Comparison of ENCODE assay signal across 8 cellular contexts in genomic region chr14:60722836-60723217, GRCh38. TPM values are rescaled to one million over a fixed set of nuclear protein-coding genes. Genes with fewer than 3 reads are reported as not detected.
DNase-seq lines count a peak whose midpoint lies in the region; ATAC-seq and TF ChIP-seq lines count a peak whose summit lies in the region.

No MANE protein-coding gene starts in this region.

- TF ChIP-seq CTCF in esophagus muscularis mucosa (IDR thresholded peaks at IDR 0.05) = no peak
- no peak for TF ChIP-seq CTCF in neural crest cell (conservative IDR thresholded peaks at IDR 0.05)

- peaks cover 77% of the 10 kb centered on the region for H3K27me3 Mint-ChIP-seq in activated CD8-positive, alpha-beta memory T cell treated with anti-CD3 and anti-CD28 coated beads, Interleukin-2, amount 10 ng/mL, durations not matched to agents 7 days and 5 days
- H3K27me3 Mint-ChIP-seq in neural crest cell (ENCODE audit: low read depth) = peaks cover 68% of the 10 kb centered on the region

- peak overlapping the region; percentile 36 for H3K27ac Mint-ChIP-seq in activated CD8-positive, alpha-beta memory T cell treated with anti-CD3 and anti-CD28 coated beads, Interleukin-2, amount 10 ng/mL, durations not matched to agents 7 days and 5 days
- no peak overlapping the region for H3K27ac Mint-ChIP-seq in neural crest cell (ENCODE audit: unreplicated experiment)

- H3K36me3 Mint-ChIP-seq in activated CD8-positive, alpha-beta memory T cell treated with anti-CD3 and anti-CD28 coated beads, Interleukin-2, amount 10 ng/mL, durations not matched to agents 7 days and 5 days = peaks cover 4% of the 10 kb centered on the region
- no peaks in the 10 kb centered on the region for H3K36me3 Mint-ChIP-seq in neural crest cell (ENCODE audit: low read depth)

- no peak for TF ChIP-seq EP300 in esophagus muscularis mucosa (IDR thresholded peaks at IDR 0.05)

- DNase-seq in activated CD8-positive, alpha-beta memory T cell treated with anti-CD3 and anti-CD28 coated beads, Interleukin-2, amount 10 ng/mL, durations not matched to agents 7 days and 5 days = no peak
- no peak for DNase-seq in activated CD8-positive, alpha-beta memory T cell treated with anti-CD3 and anti-CD28 coated beads, Interleukin-2, amount 50 U/mL, for 48 hours
- DNase-seq in SJSA1 (ENCODE audit: low read depth in 1 of 2, low spot score in 2 of 2) (no peak), esophagus muscularis mucosa (ENCODE audit: extremely low spot score) (no peak), neural crest cell (ENCODE audit: low read depth, low spot score) (no peak), NCI-H1048 (lab: John Stamatoyannopoulos, UW) (no peak)
- no peak for DNase-seq in stimulated activated CD4-positive, alpha-beta T cell treated with anti-CD3 and anti-CD28 coated beads, Interleukin-12 subunit alpha, Interleukin-12 subunit beta, amount 100 ng/mL, for 4 hours

- ATAC-seq in activated CD8-positive, alpha-beta memory T cell treated with anti-CD3 and anti-CD28 coated beads, Interleukin-2, amount 10 ng/mL, durations not matched to agents 7 days and 5 days = peak; percentile 4
- ATAC-seq in GM21786 (IDR thresholded peaks at IDR 0.05; ENCODE audit: unreplicated experiment) = no peak

- 0% methylated on average over 13 of the region's 21 CpGs for WGBS in esophagus muscularis mucosa

- no peaks in the 10 kb centered on the region for H3K27me3 ChIP-seq in SJSA1 (replicated peaks)
- H3K27me3 ChIP-seq in esophagus muscularis mucosa = peaks cover 0 to 31% (median 0%) of the 10 kb centered on the region in 4 donors

- H3K4me3 ChIP-seq in SJSA1 (peak overlapping the region; percentile 67), esophagus muscularis mucosa (peak overlapping the region; percentile 71 to 82 (median 76))

- TF ChIP-seq POLR2A in esophagus muscularis mucosa (IDR thresholded peaks at IDR 0.05; ENCODE audit: low read depth) = no peak

- H3K9me3 ChIP-seq in SJSA1 (replicated peaks) = no peaks in the 10 kb centered on the region
- H3K9me3 ChIP-seq in esophagus muscularis mucosa = no peaks in the 10 kb centered on the region

- CTCF ChIA-PET in activated CD8-positive, alpha-beta memory T cell treated with anti-CD3 and anti-CD28 coated beads, Interleukin-2, amount 10 ng/mL, durations not matched to agents 7 days and 5 days (lab: Charles Lee) = interaction anchor here (0.9 to 2.2 kb wide), 5 partner anchors 11 to 304 kb away, joined by 3 to 10 read pairs (median 4); partner anchors contain the start of gene SIX1

- intact Hi-C loops in esophagus muscularis mucosa (cut with DNase I) = loop anchor here (5.0 kb wide), 2 partner anchors 66 to 304 kb away; no protein-coding TSS in a partner anchor

- peak overlapping the region; percentile 81 for H3K4me3 Mint-ChIP-seq in activated CD8-positive, alpha-beta memory T cell treated with anti-CD3 and anti-CD28 coated beads, Interleukin-2, amount 10 ng/mL, durations not matched to agents 7 days and 5 days
- peak overlapping the region; percentile 100 for H3K4me3 Mint-ChIP-seq in neural crest cell

- H3K27ac ChIP-seq in SJSA1 (0 out of 2 replicates have a peak overlapping the region, but pooled peaks have one; percentile 9), esophagus muscularis mucosa (replicated peaks in 1 of 4) (peak overlapping the region; percentile 69 to 84 (median 72))

- H3K9me3 Mint-ChIP-seq in activated CD8-positive, alpha-beta memory T cell treated with anti-CD3 and anti-CD28 coated beads, Interleukin-2, amount 10 ng/mL, durations not matched to agents 7 days and 5 days (ENCODE audit: low read depth) = no peaks in the 10 kb centered on the region
- H3K9me3 Mint-ChIP-seq in neural crest cell = no peaks in the 10 kb centered on the region

- H3K36me3 ChIP-seq in SJSA1 (peaks cover 25% of the 10 kb centered on the region), esophagus muscularis mucosa (no peaks in the 10 kb centered on the region)

- H3K4me1 Mint-ChIP-seq in activated CD8-positive, alpha-beta memory T cell treated with anti-CD3 and anti-CD28 coated beads, Interleukin-2, amount 10 ng/mL, durations not matched to agents 7 days and 5 days = peaks cover 19% of the 10 kb centered on the region
- H3K4me1 Mint-ChIP-seq in neural crest cell = peaks cover 22% of the 10 kb centered on the region

- H3K4me1 ChIP-seq in SJSA1 (replicated peaks) = peaks cover 8% of the 10 kb centered on the region
- H3K4me1 ChIP-seq in esophagus muscularis mucosa = peaks cover 20 to 36% (median 25%) of the 10 kb centered on the region in 4 donors

RNA-seq across cellular contexts. Expression of gene SIX4, which starts 1.3 kb away (rescaled TPM):
- total RNA-seq in activated CD8-positive, alpha-beta memory T cell treated with anti-CD3 and anti-CD28 coated beads, Interleukin-2, amount 10 ng/mL, durations not matched to agents 7 days and 5 days = 1 to 10 TPM; 1.6 to 3.9 TPM
- total RNA-seq in SJSA1 (2014; rRNA removed; shearing (Covaris generic)) = 4.2 and 5.3 TPM in 2 replicates
- total RNA-seq in esophagus muscularis mucosa = 1 to 10 TPM; 1.7 to 4.2 (median 2.7) TPM
- total RNA-seq in neural crest cell = 5.2 and 6.1 TPM in 2 replicates

RNA-seq across cellular contexts. Expression of gene MNAT1, which starts 11.7 kb away (rescaled TPM):
- total RNA-seq in activated CD8-positive, alpha-beta memory T cell treated with anti-CD3 and anti-CD28 coated beads, Interleukin-2, amount 10 ng/mL, durations not matched to agents 7 days and 5 days = 10 to 100 TPM; 57.9 to 60.7 TPM
- 69.8 and 115 TPM in 2 replicates for total RNA-seq in SJSA1 (2014; rRNA removed; shearing (Covaris generic))
- total RNA-seq in esophagus muscularis mucosa (10 to 100 TPM; 34.9 to 48.2 (median 38.1) TPM), neural crest cell (34.4 and 39.1 TPM in 2 replicates)
